1 cellular context compared by ENCODE assay signal in genomic region chr19:4305253-4305612, GRCh38.
TF ChIP-seq lines count a peak whose summit lies in the region.

No MANE protein-coding gene starts in this region.

TF ChIP-seq in GM23338, 12 proteins besides CTCF, POLR2A, EP300 and RAD21:
- TF ChIP-seq ZNF114 (CRISPR knock-in tag; IDR thresholded peaks at IDR 0.05): no peak
- TF ChIP-seq, protein P1, sequence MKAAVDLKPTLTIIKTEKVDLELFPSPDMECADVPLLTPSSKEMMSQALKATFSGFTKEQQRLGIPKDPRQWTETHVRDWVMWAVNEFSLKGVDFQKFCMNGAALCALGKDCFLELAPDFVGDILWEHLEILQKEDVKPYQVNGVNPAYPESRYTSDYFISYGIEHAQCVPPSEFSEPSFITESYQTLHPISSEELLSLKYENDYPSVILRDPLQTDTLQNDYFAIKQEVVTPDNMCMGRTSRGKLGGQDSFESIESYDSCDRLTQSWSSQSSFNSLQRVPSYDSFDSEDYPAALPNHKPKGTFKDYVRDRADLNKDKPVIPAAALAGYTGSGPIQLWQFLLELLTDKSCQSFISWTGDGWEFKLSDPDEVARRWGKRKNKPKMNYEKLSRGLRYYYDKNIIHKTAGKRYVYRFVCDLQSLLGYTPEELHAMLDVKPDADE (IDR thresholded peaks at IDR 0.05): no peak
- TF ChIP-seq POLR2AphosphoS5 (IDR thresholded peaks at IDR 0.05; ENCODE audit: low read depth): no peak
- no peak for TF ChIP-seq STAT1 (IDR thresholded peaks at IDR 0.05; ENCODE audit: unreplicated experiment)
- TF ChIP-seq, protein P2, sequence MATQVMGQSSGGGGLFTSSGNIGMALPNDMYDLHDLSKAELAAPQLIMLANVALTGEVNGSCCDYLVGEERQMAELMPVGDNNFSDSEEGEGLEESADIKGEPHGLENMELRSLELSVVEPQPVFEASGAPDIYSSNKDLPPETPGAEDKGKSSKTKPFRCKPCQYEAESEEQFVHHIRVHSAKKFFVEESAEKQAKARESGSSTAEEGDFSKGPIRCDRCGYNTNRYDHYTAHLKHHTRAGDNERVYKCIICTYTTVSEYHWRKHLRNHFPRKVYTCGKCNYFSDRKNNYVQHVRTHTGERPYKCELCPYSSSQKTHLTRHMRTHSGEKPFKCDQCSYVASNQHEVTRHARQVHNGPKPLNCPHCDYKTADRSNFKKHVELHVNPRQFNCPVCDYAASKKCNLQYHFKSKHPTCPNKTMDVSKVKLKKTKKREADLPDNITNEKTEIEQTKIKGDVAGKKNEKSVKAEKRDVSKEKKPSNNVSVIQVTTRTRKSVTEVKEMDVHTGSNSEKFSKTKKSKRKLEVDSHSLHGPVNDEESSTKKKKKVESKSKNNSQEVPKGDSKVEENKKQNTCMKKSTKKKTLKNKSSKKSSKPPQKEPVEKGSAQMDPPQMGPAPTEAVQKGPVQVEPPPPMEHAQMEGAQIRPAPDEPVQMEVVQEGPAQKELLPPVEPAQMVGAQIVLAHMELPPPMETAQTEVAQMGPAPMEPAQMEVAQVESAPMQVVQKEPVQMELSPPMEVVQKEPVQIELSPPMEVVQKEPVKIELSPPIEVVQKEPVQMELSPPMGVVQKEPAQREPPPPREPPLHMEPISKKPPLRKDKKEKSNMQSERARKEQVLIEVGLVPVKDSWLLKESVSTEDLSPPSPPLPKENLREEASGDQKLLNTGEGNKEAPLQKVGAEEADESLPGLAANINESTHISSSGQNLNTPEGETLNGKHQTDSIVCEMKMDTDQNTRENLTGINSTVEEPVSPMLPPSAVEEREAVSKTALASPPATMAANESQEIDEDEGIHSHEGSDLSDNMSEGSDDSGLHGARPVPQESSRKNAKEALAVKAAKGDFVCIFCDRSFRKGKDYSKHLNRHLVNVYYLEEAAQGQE (IDR thresholded peaks at IDR 0.05; ENCODE audit: unreplicated experiment): no peak
- TF ChIP-seq EZH2phosphoT487 (IDR thresholded peaks at IDR 0.05; ENCODE audit: unreplicated experiment): no peak
- no peak for TF ChIP-seq ZNF331 (CRISPR knock-in tag; IDR thresholded peaks at IDR 0.05; ENCODE audit: low read depth)
- TF ChIP-seq, protein P3, sequence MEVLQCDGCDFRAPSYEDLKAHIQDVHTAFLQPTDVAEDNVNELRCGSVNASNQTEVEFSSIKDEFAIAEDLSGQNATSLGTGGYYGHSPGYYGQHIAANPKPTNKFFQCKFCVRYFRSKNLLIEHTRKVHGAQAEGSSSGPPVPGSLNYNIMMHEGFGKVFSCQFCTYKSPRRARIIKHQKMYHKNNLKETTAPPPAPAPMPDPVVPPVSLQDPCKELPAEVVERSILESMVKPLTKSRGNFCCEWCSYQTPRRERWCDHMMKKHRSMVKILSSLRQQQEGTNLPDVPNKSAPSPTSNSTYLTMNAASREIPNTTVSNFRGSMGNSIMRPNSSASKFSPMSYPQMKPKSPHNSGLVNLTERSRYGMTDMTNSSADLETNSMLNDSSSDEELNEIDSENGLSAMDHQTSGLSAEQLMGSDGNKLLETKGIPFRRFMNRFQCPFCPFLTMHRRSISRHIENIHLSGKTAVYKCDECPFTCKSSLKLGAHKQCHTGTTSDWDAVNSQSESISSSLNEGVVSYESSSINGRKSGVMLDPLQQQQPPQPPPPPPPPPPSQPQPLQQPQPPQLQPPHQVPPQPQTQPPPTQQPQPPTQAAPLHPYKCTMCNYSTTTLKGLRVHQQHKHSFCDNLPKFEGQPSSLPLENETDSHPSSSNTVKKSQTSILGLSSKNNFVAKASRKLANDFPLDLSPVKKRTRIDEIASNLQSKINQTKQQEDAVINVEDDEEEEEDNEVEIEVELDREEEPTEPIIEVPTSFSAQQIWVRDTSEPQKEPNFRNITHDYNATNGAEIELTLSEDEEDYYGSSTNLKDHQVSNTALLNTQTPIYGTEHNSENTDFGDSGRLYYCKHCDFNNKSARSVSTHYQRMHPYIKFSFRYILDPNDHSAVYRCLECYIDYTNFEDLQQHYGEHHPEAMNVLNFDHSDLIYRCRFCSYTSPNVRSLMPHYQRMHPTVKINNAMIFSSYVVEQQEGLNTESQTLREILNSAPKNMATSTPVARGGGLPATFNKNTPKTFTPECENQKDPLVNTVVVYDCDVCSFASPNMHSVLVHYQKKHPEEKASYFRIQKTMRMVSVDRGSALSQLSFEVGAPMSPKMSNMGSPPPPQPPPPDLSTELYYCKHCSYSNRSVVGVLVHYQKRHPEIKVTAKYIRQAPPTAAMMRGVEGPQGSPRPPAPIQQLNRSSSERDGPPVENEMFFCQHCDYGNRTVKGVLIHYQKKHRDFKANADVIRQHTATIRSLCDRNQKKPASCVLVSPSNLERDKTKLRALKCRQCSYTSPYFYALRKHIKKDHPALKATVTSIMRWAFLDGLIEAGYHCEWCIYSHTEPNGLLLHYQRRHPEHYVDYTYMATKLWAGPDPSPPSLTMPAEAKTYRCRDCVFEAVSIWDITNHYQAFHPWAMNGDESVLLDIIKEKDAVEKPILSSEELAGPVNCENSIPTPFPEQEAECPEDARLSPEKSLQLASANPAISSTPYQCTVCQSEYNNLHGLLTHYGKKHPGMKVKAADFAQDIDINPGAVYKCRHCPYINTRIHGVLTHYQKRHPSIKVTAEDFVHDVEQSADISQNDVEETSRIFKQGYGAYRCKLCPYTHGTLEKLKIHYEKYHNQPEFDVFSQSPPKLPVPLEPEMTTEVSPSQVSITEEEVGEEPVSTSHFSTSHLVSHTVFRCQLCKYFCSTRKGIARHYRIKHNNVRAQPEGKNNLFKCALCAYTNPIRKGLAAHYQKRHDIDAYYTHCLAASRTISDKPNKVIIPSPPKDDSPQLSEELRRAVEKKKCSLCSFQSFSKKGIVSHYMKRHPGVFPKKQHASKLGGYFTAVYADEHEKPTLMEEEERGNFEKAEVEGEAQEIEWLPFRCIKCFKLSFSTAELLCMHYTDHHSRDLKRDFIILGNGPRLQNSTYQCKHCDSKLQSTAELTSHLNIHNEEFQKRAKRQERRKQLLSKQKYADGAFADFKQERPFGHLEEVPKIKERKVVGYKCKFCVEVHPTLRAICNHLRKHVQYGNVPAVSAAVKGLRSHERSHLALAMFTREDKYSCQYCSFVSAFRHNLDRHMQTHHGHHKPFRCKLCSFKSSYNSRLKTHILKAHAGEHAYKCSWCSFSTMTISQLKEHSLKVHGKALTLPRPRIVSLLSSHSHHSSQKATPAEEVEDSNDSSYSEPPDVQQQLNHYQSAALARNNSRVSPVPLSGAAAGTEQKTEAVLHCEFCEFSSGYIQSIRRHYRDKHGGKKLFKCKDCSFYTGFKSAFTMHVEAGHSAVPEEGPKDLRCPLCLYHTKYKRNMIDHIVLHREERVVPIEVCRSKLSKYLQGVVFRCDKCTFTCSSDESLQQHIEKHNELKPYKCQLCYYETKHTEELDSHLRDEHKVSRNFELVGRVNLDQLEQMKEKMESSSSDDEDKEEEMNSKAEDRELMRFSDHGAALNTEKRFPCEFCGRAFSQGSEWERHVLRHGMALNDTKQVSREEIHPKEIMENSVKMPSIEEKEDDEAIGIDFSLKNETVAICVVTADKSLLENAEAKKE (CRISPR knock-in tag; IDR thresholded peaks at IDR 0.05): no peak
- TF ChIP-seq JUNB (IDR thresholded peaks at IDR 0.05; ENCODE audit: unreplicated experiment): no peak
- TF ChIP-seq NANOG (IDR thresholded peaks at IDR 0.05; ENCODE audit: borderline replicate concordance): no peak
- TF ChIP-seq EZH2 (IDR thresholded peaks at IDR 0.05; ENCODE audit: low read depth, unreplicated experiment): no peak
- no peak for TF ChIP-seq CREB1 (CRISPR knock-in tag; IDR thresholded peaks at IDR 0.05; ENCODE audit: low read depth)
TF ChIP-seq in GM23338: peak in this region for 0.
